In the genomic region with DNA sequence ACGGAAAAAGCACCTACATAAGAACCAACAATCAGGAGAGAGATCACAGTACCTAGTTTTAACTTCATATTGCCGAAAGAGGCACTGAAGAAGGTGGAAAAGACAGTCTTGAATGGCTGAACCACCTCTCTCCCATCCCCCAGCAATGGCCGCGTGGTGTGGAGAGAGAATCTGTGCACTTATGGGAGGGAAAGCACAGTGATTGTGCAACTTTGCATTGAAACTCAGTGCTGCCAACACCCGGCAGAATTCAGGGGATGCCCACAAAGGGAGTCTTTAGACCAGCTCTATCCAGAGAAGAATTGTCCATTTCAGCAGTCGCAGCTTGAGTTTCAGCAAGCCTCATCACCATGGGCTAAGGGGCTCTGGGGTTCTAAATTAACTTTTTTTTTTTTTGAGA, we compare ENCODE assay signal across 25 cellular contexts.
"Had no signal": no experiment of that assay in that cellular context is flagged by ENCODE, and none has a peak within 500 bp of the region (broad histone marks: within the 10 kb centered on the region; RNA-seq: fewer than 3 reads in every experiment).

No MANE protein-coding gene starts in this region.

- H3K4me3 Mint-ChIP-seq: activated CD8-positive, alpha-beta T cell treated with anti-CD3 and anti-CD28 coated beads, Interleukin-2, amount 10 ng/mL, durations not matched to agents 7 days and 5 days; activated naive CD8-positive, alpha-beta T cell; activated T-helper 17 cell treated with anti-CD3 and anti-CD28 coated beads, Interleukin-2, amount 50 U/mL, for 72 hours; effector memory CD8-positive, alpha-beta T cell; immature natural killer cell; naive thymus-derived CD8-positive, alpha-beta T cell; neural progenitor cell; T-helper 1 cell treated with Interleukin-12 subunit alpha and Interleukin-12 subunit beta and Interleukin-4 antibody, amounts not matched to agents 30 μg/mL and 1 μg/mL, for 36 hours had no signal

- H3K79me2 ChIP-seq: hepatocyte had no signal

- H3K36me3 ChIP-seq: adrenal gland, ascending aorta, brain microvascular endothelial cell, left lung, neural progenitor cell, spleen, upper lobe of left lung had no signal

- DNase-seq: activated CD4-positive, alpha-beta T cell treated with anti-CD3 and anti-CD28 coated beads, Interleukin-2, amount 50 U/mL, for 1 hour; activated CD8-positive, alpha-beta T cell treated with anti-CD3 and anti-CD28 coated beads, Interleukin-2, amount 10 ng/mL, durations not matched to agents 7 days and 5 days; activated T-cell treated with anti-CD3 and anti-CD28 coated beads, Interleukin-2, amount 50 U/mL, for 1 hour; adrenal gland; brain microvascular endothelial cell; central memory CD4-positive, alpha-beta T cell; effector memory CD8-positive, alpha-beta T cell; foreskin melanocyte; glutamatergic neuron; immature natural killer cell; left lung; naive thymus-derived CD8-positive, alpha-beta T cell; retina; spleen; stimulated activated CD4-positive, alpha-beta T cell treated with anti-CD3 and anti-CD28 coated beads, Interleukin-4, amount 100 ng/mL, for 24 hours; stimulated activated naive CD8-positive, alpha-beta T cell treated with anti-CD3 and anti-CD28 coated beads, Interleukin-15, Interleukin-2, amounts not matched to agents 100 U/mL and 50 U/mL, for 24 hours had no signal

- H3K27me3 ChIP-seq: adrenal gland, ascending aorta, hepatocyte, left lung, neural progenitor cell, spleen, upper lobe of left lung had no signal

- H3K9me3 ChIP-seq: adrenal gland, ascending aorta, left lung, spleen, upper lobe of left lung had no signal

- H3K36me3 Mint-ChIP-seq: activated naive CD8-positive, alpha-beta T cell; immature natural killer cell; naive thymus-derived CD8-positive, alpha-beta T cell; neural progenitor cell had no signal

- ATAC-seq: activated CD8-positive, alpha-beta T cell treated with anti-CD3 and anti-CD28 coated beads, Interleukin-2, amount 10 ng/mL, durations not matched to agents 7 days and 5 days; activated T-helper 17 cell treated with anti-CD3 and anti-CD28 coated beads, Interleukin-2, amount 50 U/mL, for 72 hours; effector memory CD8-positive, alpha-beta T cell; esophagus mucosa; left lung; naive thymus-derived CD8-positive, alpha-beta T cell; stimulated activated naive CD8-positive, alpha-beta T cell treated with anti-CD3 and anti-CD28 coated beads, Interleukin-15, Interleukin-2, amounts not matched to agents 100 U/mL and 50 U/mL, for 24 hours had no signal

- H3K27ac ChIP-seq: adrenal gland, ascending aorta, brain microvascular endothelial cell, hepatocyte, left lung, neural progenitor cell, spleen, upper lobe of left lung had no signal

- H3K4me1 ChIP-seq: adrenal gland, ascending aorta, left lung, neural progenitor cell, spleen, upper lobe of left lung had no signal

- H3K4me3 ChIP-seq: adrenal gland, ascending aorta, hepatocyte, left lung, lung, neural progenitor cell, spleen, upper lobe of left lung had no signal

- H3K9me3 Mint-ChIP-seq: activated T-helper 17 cell treated with anti-CD3 and anti-CD28 coated beads, Interleukin-2, amount 50 U/mL, for 72 hours; naive thymus-derived CD8-positive, alpha-beta T cell had no signal

- H3K9ac ChIP-seq: neural progenitor cell had no signal

- H3K27ac Mint-ChIP-seq: activated CD8-positive, alpha-beta T cell treated with anti-CD3 and anti-CD28 coated beads, Interleukin-2, amount 10 ng/mL, durations not matched to agents 7 days and 5 days; activated naive CD8-positive, alpha-beta T cell; activated T-helper 17 cell treated with anti-CD3 and anti-CD28 coated beads, Interleukin-2, amount 50 U/mL, for 72 hours; effector memory CD8-positive, alpha-beta T cell; immature natural killer cell; neural progenitor cell; T-helper 1 cell treated with Interleukin-12 subunit alpha and Interleukin-12 subunit beta and Interleukin-4 antibody, amounts not matched to agents 30 μg/mL and 1 μg/mL, for 36 hours had no signal

- H3K4me2 ChIP-seq: hepatocyte, neural progenitor cell had no signal

- H3K4me1 Mint-ChIP-seq: activated T-helper 17 cell treated with anti-CD3 and anti-CD28 coated beads, Interleukin-2, amount 50 U/mL, for 72 hours; naive thymus-derived CD8-positive, alpha-beta T cell; neural progenitor cell had no signal

- H2AFZ ChIP-seq: hepatocyte, neural progenitor cell had no signal
